In genomic region chr1:150925080-150925479, GRCh38 we compare ENCODE assay signal across 12 cellular contexts. TPM values are rescaled to one million over a fixed set of nuclear protein-coding genes. Genes with fewer than 3 reads are reported as not detected.
A peak's percentile ranks its signal among the peaks of the same experiment; 100 is the strongest.
DNase-seq lines count a peak whose midpoint lies in the region; ATAC-seq and TF ChIP-seq lines count a peak whose summit lies in the region.
"Had no signal": no experiment of that assay in that cellular context is flagged by ENCODE, and none has a peak within 500 bp of the region (broad histone marks: within the 10 kb centered on the region; RNA-seq: fewer than 3 reads in every experiment).

No MANE protein-coding gene starts in this region.

- H3K9me2 ChIP-seq in Loucy (replicated peaks; ENCODE audit: low read depth, low read length): no peaks in the 10 kb centered on the region

- H3K36me3 Mint-ChIP-seq in natural killer cell: no peaks in the 10 kb centered on the region

- DNase-seq in adrenal gland (peak in 4 of 7 donors; percentile 12 to 29 (median 18)), natural killer cell (no peak), brain microvascular endothelial cell (no peak), NCI-H2171 treated with DMSO at 0.1 percent for 48 hours (lab: John Stamatoyannopoulos, UW) (no peak), NCI-H2029 treated with DMSO at 0.1 percent for 48 hours (lab: John Stamatoyannopoulos, UW) (no peak)
- DNase-seq: H7 had no signal

- H3K27me3 ChIP-seq in Loucy (ENCODE audit: insufficient read depth, low read length, poor library complexity, severe bottlenecking) (no peaks in the 10 kb centered on the region), adrenal gland (no peaks in the 10 kb centered on the region), brain microvascular endothelial cell (replicated peaks) (no peaks in the 10 kb centered on the region)

- no peak overlapping the region for H3K9ac ChIP-seq in Loucy (ENCODE audit: low read depth, low read length, poor library complexity, severe bottlenecking)

- no peak overlapping the region for H2AFZ ChIP-seq in Loucy (ENCODE audit: low read length)

- H3K27me3 Mint-ChIP-seq in natural killer cell (ENCODE audit: low read depth in 2 of 2): no peaks in the 10 kb centered on the region

- H3K9me3 Mint-ChIP-seq in natural killer cell: no peaks in the 10 kb centered on the region

- no peak overlapping the region for H3K4me2 ChIP-seq in Loucy (ENCODE audit: low read depth, low read length, poor library complexity, severe bottlenecking)

- no peaks in the 10 kb centered on the region for H4K20me1 ChIP-seq in Loucy (ENCODE audit: insufficient read depth, low read length, poor library complexity, severe bottlenecking)

- H3K4me3 Mint-ChIP-seq in natural killer cell: peak overlapping the region; percentile 95

- TF ChIP-seq CTCF in C4-2B (conservative IDR thresholded peaks at IDR 0.05) (no peak), Loucy (conservative IDR thresholded peaks at IDR 0.05; ENCODE audit: low read length) (no peak), adrenal gland (IDR thresholded peaks at IDR 0.05) (no peak), natural killer cell (IDR thresholded peaks at IDR 0.05) (no peak), brain microvascular endothelial cell (IDR thresholded peaks at IDR 0.05; ENCODE audit: low read depth, low read length, missing control alignments) (no peak)

- TF ChIP-seq POLR2A in adrenal gland (IDR thresholded peaks at IDR 0.05): no peak

- H3F3A ChIP-seq in Loucy (ENCODE audit: low read depth): no peaks in the 10 kb centered on the region

- peaks cover 16% of the 10 kb centered on the region for H3K4me1 ChIP-seq in Loucy (ENCODE audit: insufficient read depth, low read length, poor library complexity, severe bottlenecking)
- peaks cover 4 to 16% of the 10 kb centered on the region in 2 donors for H3K4me1 ChIP-seq in adrenal gland (replicated peaks in 1 of 2)

- H3K4me1 Mint-ChIP-seq in natural killer cell: peaks cover 22 to 27% of the 10 kb centered on the region in 2 donors

- peak overlapping the region; percentile 92 for H3K4me3 ChIP-seq in Loucy (ENCODE audit: low read length, poor library complexity, severe bottlenecking)
- peak overlapping the region in 1 of 4 donors; percentile 85 for H3K4me3 ChIP-seq in adrenal gland
- no peak overlapping the region for H3K4me3 ChIP-seq in brain microvascular endothelial cell (ENCODE audit: low read depth, low read length)

- intact Hi-C loops in adrenal gland (cut with DNase I) (no loop called here), natural killer cell (cut with micrococcal nuclease) (loop anchor here (10.0 kb wide), 1 partner anchor 360 kb away; no protein-coding TSS in a partner anchor)

- peaks cover 7% of the 10 kb centered on the region for H3K36me3 ChIP-seq in Loucy (ENCODE audit: insufficient read depth, low read length)
- peaks cover 0 to 21% of the 10 kb centered on the region in 2 donors for H3K36me3 ChIP-seq in adrenal gland (replicated peaks in 1 of 2)
- H3K36me3 ChIP-seq in brain microvascular endothelial cell (replicated peaks): peaks cover 20% of the 10 kb centered on the region

- no peak for ATAC-seq in natural killer cell
- no peak for ATAC-seq in GM18519 (IDR thresholded peaks at IDR 0.05; ENCODE audit: low FRiP score, unreplicated experiment)

- H3K27ac ChIP-seq in C4-2B (peak overlapping the region; percentile 81; the same call in 1 of the 2 replicates), adrenal gland (no peak overlapping the region), brain microvascular endothelial cell (no peak overlapping the region)

- 69 to 93% (median 80%) methylated on average over 23 of the region's 23 CpGs for WGBS in adrenal gland, 4 donors

- peaks cover 33% of the 10 kb centered on the region for H3K79me2 ChIP-seq in Loucy (ENCODE audit: insufficient read depth, low read length)

- peak overlapping the region; percentile 95 for H3K27ac Mint-ChIP-seq in natural killer cell

- in situ Hi-C loops in brain microvascular endothelial cell (cut with HindIII; ENCODE audit: low pct_ligation_motif_present, low sequenced_read_pairs): loop anchor here (25.0 kb wide), 1 partner anchor 113 kb away; the partner anchor contains the start of gene CTSK

- H3K9me3 ChIP-seq in Loucy (ENCODE audit: insufficient read depth, low read depth, low read length) (no peaks in the 10 kb centered on the region), adrenal gland (replicated peaks in 1 of 3) (no peaks in the 10 kb centered on the region)

RNA-seq across cellular contexts. Expression of gene SETDB1, which starts 1.1 kb away (rescaled TPM):
- total RNA-seq in adrenal gland (10 to 100 TPM; 12.6 to 46.6 (median 31.9) TPM), natural killer cell (10 to 100 TPM; 64.6 to 74.3 (median 70.5) TPM)
- 10 to 100 TPM; 28.9 to 50.4 (median 41.3) TPM for polyA plus RNA-seq in adrenal gland

RNA-seq across cellular contexts. Expression of gene CTXND2, which starts 38.1 kb away (rescaled TPM):
- total RNA-seq in adrenal gland (not detected), natural killer cell (not detected)
- polyA plus RNA-seq in adrenal gland: not detected
- total RNA-seq: H7, pulmonary artery endothelial cell, urinary bladder had no signal
- polyA plus RNA-seq: esophagus, urinary bladder had no signal

RNA-seq across cellular contexts. Expression of gene ARNT, which starts 48.7 kb away (rescaled TPM):
- total RNA-seq in adrenal gland (10 to 100 TPM; 28.8 to 68.8 (median 51.9) TPM), natural killer cell (10 to 100 TPM; 34.0 to 41.4 (median 38.2) TPM)
- polyA plus RNA-seq in adrenal gland: 10 to 100 TPM; 19.2 to 34.6 (median 21.4) TPM

RNA-seq across cellular contexts. Expression of gene CERS2, which starts 49.6 kb away (rescaled TPM):
- total RNA-seq in adrenal gland (100 to 1,000 TPM; 297 to 682 (median 505) TPM), natural killer cell (100 to 1,000 TPM; 122 to 129 (median 127) TPM)
- polyA plus RNA-seq in adrenal gland: 100 to 1,000 TPM; 482 to 547 (median 520) TPM

RNA-seq across cellular contexts. Expression of gene ANXA9, which starts 57.0 kb away (rescaled TPM):
- total RNA-seq in adrenal gland: 1 to 10 TPM in 2 of 8 donors, under 1 TPM in 6; 0.24 to 3.2 (median 0.54) TPM
- polyA plus RNA-seq in adrenal gland: under 1 TPM; 0.18 to 0.56 (median 0.40) TPM
- under 1 TPM in 1 of 3 donors, not detected in 2; 0.25 TPM for total RNA-seq in natural killer cell
- total RNA-seq: pulmonary artery endothelial cell had no signal

Comparison
In these comparisons a context has a peak if more than half of its experiments do, and no peak if none do; other contexts are left out.
1. DNase-seq: peak in adrenal gland (4 of 7); none in natural killer cell (single experiment), brain microvascular endothelial cell (single experiment), NCI-H2171 treated with DMSO at 0.1 percent for 48 hours (single experiment) and NCI-H2029 treated with DMSO at 0.1 percent for 48 hours (single experiment).